Comparison of ENCODE assay signal across 19 cellular contexts in genomic region chr3:51045006-51045405, GRCh38.
"Had no signal": no experiment of that assay in that cellular context is flagged by ENCODE, and none has a peak within 500 bp of the region (broad histone marks: within the 10 kb centered on the region; RNA-seq: fewer than 3 reads in every experiment).

No MANE protein-coding gene starts in this region.

- H3K27me3 Mint-ChIP-seq: effector memory CD8-positive, alpha-beta T cell had no signal

- H3K4me3 Mint-ChIP-seq: dendritic cell treated with granulocyte-macrophage colony-stimulating factor and Interleukin-4, amounts not matched to agents 40 ng/mL and 50 ng/mL, for 4 days; effector memory CD8-positive, alpha-beta T cell; naive thymus-derived CD4-positive, alpha-beta T cell; nephron progenitor cell had no signal

- H3K36me3 Mint-ChIP-seq: naive thymus-derived CD4-positive, alpha-beta T cell had no signal

- H3K9me3 Mint-ChIP-seq: dendritic cell treated with granulocyte-macrophage colony-stimulating factor and Interleukin-4, amounts not matched to agents 40 ng/mL and 50 ng/mL, for 4 days; effector memory CD8-positive, alpha-beta T cell; nephron progenitor cell had no signal

- H3K27ac Mint-ChIP-seq: dendritic cell treated with granulocyte-macrophage colony-stimulating factor and Interleukin-4, amounts not matched to agents 40 ng/mL and 50 ng/mL, for 4 days; nephron progenitor cell had no signal

- ATAC-seq: effector memory CD8-positive, alpha-beta T cell; gastroesophageal sphincter; left lobe of liver; naive thymus-derived CD4-positive, alpha-beta T cell; psoas muscle had no signal

- DNase-seq: effector memory CD8-positive, alpha-beta T cell; esophagus squamous epithelium; foreskin fibroblast; glutamatergic neuron; islet precursor cell; mammary epithelial cell; naive thymus-derived CD4-positive, alpha-beta T cell; nephron progenitor cell; psoas muscle; sigmoid colon; small intestine; stimulated activated CD4-positive, alpha-beta T cell treated with anti-CD3 and anti-CD28 coated beads, Interleukin-12 subunit alpha, Interleukin-12 subunit beta, amount 100 ng/mL, for 4 hours; stimulated activated naive CD4-positive, alpha-beta T cell treated with Interleukin-2 at 50 U/mL for 16 hours; tibial artery; upper lobe of left lung; uterus had no signal
